Comparison of ENCODE assay signal across 17 cellular contexts in the genomic region with DNA sequence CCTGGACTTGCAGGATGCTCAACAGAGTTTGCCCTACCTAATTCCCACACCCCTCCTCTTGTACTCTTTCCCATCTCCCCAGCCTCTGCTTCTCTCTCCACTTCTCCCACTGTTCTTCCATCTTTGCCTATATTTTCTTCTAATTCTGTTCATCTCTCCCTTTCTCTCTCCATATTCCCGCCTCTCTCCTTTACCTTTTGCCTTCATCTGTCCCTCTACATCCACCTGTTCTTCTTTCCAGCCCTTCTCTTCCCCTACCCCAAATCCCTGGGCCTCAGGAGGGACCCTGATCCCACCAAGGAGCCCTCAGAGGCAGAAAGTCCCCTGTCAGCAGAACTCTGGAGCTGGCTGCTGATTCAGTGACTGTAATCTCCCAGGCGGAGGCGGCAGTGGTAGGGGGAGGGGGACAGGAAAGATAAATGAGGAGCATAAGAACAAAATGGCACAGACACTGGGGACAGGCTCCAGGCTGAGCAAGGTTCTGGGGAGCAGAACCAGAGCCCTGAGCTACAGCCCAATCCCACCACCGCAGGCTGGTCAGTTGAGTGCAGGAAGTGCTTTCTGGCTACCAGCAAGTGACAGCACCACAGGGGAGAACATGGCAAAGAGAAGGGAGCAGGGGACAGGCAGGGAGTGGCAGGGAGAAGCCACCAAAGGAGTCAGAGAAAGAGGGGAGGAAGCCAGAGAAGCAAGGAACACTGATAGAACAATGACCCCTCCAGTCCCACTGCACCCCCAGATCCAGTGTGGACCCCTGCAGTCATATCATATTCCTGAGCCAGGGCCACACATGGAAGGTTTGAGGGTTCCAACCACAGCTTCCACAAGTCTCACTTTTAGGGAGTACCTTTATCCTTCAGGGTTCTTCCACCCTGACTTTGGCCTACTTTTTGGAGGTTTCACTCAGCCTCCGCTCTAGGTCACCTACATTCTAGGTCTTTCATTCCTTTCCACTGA.
"Had no signal": no experiment of that assay in that cellular context is flagged by ENCODE, and none has a peak within 500 bp of the region (broad histone marks: within the 10 kb centered on the region; RNA-seq: fewer than 3 reads in every experiment).

No MANE protein-coding gene starts in this region.

- H3K27me3 ChIP-seq: esophagus squamous epithelium, thyroid gland, uterus had no signal

- H3K36me3 ChIP-seq: brain microvascular endothelial cell, thyroid gland, uterus had no signal

- H3K4me1 ChIP-seq: thyroid gland, uterus had no signal

- ATAC-seq: left colon; stimulated activated naive B cell treated with anti-CD40 and anti-IgM and Interleukin-4, amounts not matched to agents 10 μg/mL and 1 μg/mL and 100 μg/mL, for 72 hours had no signal

- H3K27ac ChIP-seq: brain microvascular endothelial cell, thyroid gland, uterus had no signal

- DNase-seq: activated CD4-positive, alpha-beta T cell treated with anti-CD3 and anti-CD28 coated beads, Interleukin-2, amount 50 U/mL, for 1 hour; activated CD4-positive, CD25-positive, alpha-beta regulatory T cell; activated CD8-positive, alpha-beta memory T cell treated with anti-CD3 and anti-CD28 coated beads for 24 hours; activated gamma-delta T cell treated with Interleukin-2 at 50 U/mL for 16 hours; amygdala; brain microvascular endothelial cell; effector CD8-positive, alpha-beta T cell; esophagus squamous epithelium; left colon; mammary epithelial cell; naive B cell; retina; stimulated activated CD4-positive, alpha-beta T cell treated with anti-CD3 and anti-CD28 coated beads, Interleukin-4, amount 100 ng/mL, for 1 hour; stimulated activated naive B cell treated with anti-CD40 and anti-IgM and Interleukin-4, amounts not matched to agents 10 μg/mL and 1 μg/mL and 100 μg/mL, for 72 hours; T-helper 2 cell; thyroid gland; uterus had no signal

- H3K4me3 ChIP-seq: esophagus squamous epithelium, thyroid gland, uterus had no signal

- H3K9me3 ChIP-seq: esophagus squamous epithelium, thyroid gland, uterus had no signal
